19 cellular contexts compared by ENCODE assay signal in genomic region chr1:187794561-187794960, GRCh38.
"Had no signal": no experiment of that assay in that cellular context is flagged by ENCODE, and none has a peak within 500 bp of the region (broad histone marks: within the 10 kb centered on the region; RNA-seq: fewer than 3 reads in every experiment).

No MANE protein-coding gene starts in this region.

- DNase-seq: activated CD4-positive, alpha-beta T cell treated with anti-CD3 and anti-CD28 coated beads for 1 hour; activated CD8-positive, alpha-beta memory T cell treated with anti-CD3 and anti-CD28 coated beads for 24 hours; activated CD8-positive, alpha-beta memory T cell treated with anti-CD3 and anti-CD28 coated beads, Interleukin-2, amount 50 U/mL, for 48 hours; activated effector memory CD4-positive, alpha-beta T cell treated with anti-CD3 and anti-CD28 coated beads, Interleukin-2, amount 50 U/mL, for 16 hours; activated naive CD4-positive, alpha-beta T cell treated with anti-CD3 and anti-CD28 coated beads, Interleukin-2, amount 50 U/mL, for 16 hours; activated T-cell treated with anti-CD3 and anti-CD28 coated beads, Interleukin-2, amount 50 U/mL, for 72 hours; aorta; cortex of kidney; effector CD4-positive, alpha-beta T cell; mesenchymal stem cell; naive thymus-derived CD4-positive, alpha-beta T cell; ovary; psoas muscle; stimulated activated CD4-positive, alpha-beta T cell treated with anti-CD3 and anti-CD28 coated beads, Interleukin-4, amount 100 ng/mL, for 4 hours; testis had no signal

- ATAC-seq: activated T-cell treated with anti-CD3 and anti-CD28 coated beads, Interleukin-2, amount 50 U/mL, for 72 hours; esophagus mucosa; naive thymus-derived CD4-positive, alpha-beta T cell; psoas muscle; sciatic nerve; stimulated activated memory B cell treated with anti-CD40 and anti-IgM and Interleukin-4, amounts not matched to agents 10 μg/mL and 1 μg/mL and 100 μg/mL, for 72 hours had no signal

- H3K4me2 ChIP-seq: neural progenitor cell had no signal

- H2AFZ ChIP-seq: neural progenitor cell had no signal

- H3K9me3 ChIP-seq: ovary, psoas muscle, testis had no signal

- H3K27ac ChIP-seq: neural progenitor cell, ovary, psoas muscle, testis had no signal

- H3K36me3 ChIP-seq: neural progenitor cell, ovary had no signal

- H3K4me3 ChIP-seq: neural progenitor cell, ovary, psoas muscle, testis had no signal

- H3K4me1 ChIP-seq: psoas muscle, testis had no signal

- H3K27me3 ChIP-seq: neural progenitor cell, ovary, testis had no signal
